Comparison of ENCODE assay signal across 15 cellular contexts in genomic region chr10:125002044-125002422, GRCh38.
DNase-seq lines count a peak whose midpoint lies in the region; ATAC-seq and TF ChIP-seq lines count a peak whose summit lies in the region.
"Had no signal": no experiment of that assay in that cellular context is flagged by ENCODE, and none has a peak within 500 bp of the region (broad histone marks: within the 10 kb centered on the region; RNA-seq: fewer than 3 reads in every experiment).

No MANE protein-coding gene starts in this region.

- H3K36me3 ChIP-seq in mammary epithelial cell (ENCODE audit: insufficient read depth, low read length): peaks cover 21% of the 10 kb centered on the region
- peaks cover 54% of the 10 kb centered on the region for H3K36me3 ChIP-seq in suprapubic skin
- H3K36me3 ChIP-seq in mesendoderm (ENCODE audit: control insufficient read depth, insufficient read depth, low read length): peaks cover 13% of the 10 kb centered on the region

- H3K23ac ChIP-seq in mesendoderm (ENCODE audit: low read length): no peak overlapping the region

- H2BK120ac ChIP-seq in mesendoderm (ENCODE audit: low read depth, low read length): no peak overlapping the region

- DNase-seq in RWPE1 (ENCODE audit: low spot score): no peak
- no peak for DNase-seq in mammary epithelial cell
- DNase-seq in mesenteric fat pad (ENCODE audit: low spot score): peak; percentile 80
- peak in 1 of 2 donors; percentile 62 for DNase-seq in suprapubic skin (ENCODE audit: low spot score in 2 of 2)
- DNase-seq in activated naive CD4-positive, alpha-beta T cell (lab: John Stamatoyannopoulos, UW): no peak
- no peak for DNase-seq in mesendoderm
- DNase-seq: BE2C; GM23248; naive thymus-derived CD8-positive, alpha-beta T cell; NCI-H2029 treated with DMSO at 0.1 percent for 48 hours; retina; SHP77; WERI-Rb-1 had no signal

- POLR2A ChIA-PET in RWPE1 (lab: Yijun Ruan, JAX; ENCODE audit: low non-redundant PET): no interaction called here

- H4K8ac ChIP-seq in mesendoderm (ENCODE audit: low read depth, low read length): no peak overlapping the region

- no peak overlapping the region for H2BK5ac ChIP-seq in mesendoderm (ENCODE audit: low read length)

- H3K4ac ChIP-seq in mesendoderm (ENCODE audit: low read depth, low read length): no peak overlapping the region

- 94% methylated on average over 7 of the region's 12 CpGs for WGBS in mammary epithelial cell (ENCODE audit: low coverage, missing lambda C conversion rate)
- WGBS in suprapubic skin: 86% methylated on average over 1 of the region's 12 CpGs
- no CpG with 5 or more reads among the region's 12 CpGs for WGBS in mesendoderm (ENCODE audit: extremely low coverage, insufficient coverage, low lambda C conversion rate)

- H3K79me1 ChIP-seq in mesendoderm (ENCODE audit: low read length): peaks cover 31% of the 10 kb centered on the region

- TF ChIP-seq EP300 in suprapubic skin (IDR thresholded peaks at IDR 0.05): no peak

- H3K9ac ChIP-seq in mammary epithelial cell (ENCODE audit: insufficient read depth, low read length) (no peak overlapping the region), mesendoderm (ENCODE audit: low read length) (no peak overlapping the region)
- H3K9ac ChIP-seq: GM23248 had no signal

- no peaks in the 10 kb centered on the region for H3K9me3 ChIP-seq in mammary epithelial cell (replicated peaks; ENCODE audit: insufficient read depth, low read length)
- no peaks in the 10 kb centered on the region for H3K9me3 ChIP-seq in suprapubic skin
- H3K9me3 ChIP-seq: BE2C had no signal

- no peak for ATAC-seq in HG02588 (IDR thresholded peaks at IDR 0.05; ENCODE audit: unreplicated experiment)
- ATAC-seq: naive thymus-derived CD8-positive, alpha-beta T cell had no signal

- H3K27me3 ChIP-seq in mammary epithelial cell (ENCODE audit: insufficient read depth, low read length) (no peaks in the 10 kb centered on the region), suprapubic skin (no peaks in the 10 kb centered on the region), mesendoderm (ENCODE audit: insufficient read depth, low read length, poor library complexity) (no peaks in the 10 kb centered on the region)
- H3K27me3 ChIP-seq: BE2C had no signal

- H3K4me2 ChIP-seq in mammary epithelial cell (ENCODE audit: insufficient read depth, low read depth, low read length) (peak overlapping the region; percentile 48), mesendoderm (ENCODE audit: low read length) (no peak overlapping the region)

- H2AK5ac ChIP-seq in mesendoderm (ENCODE audit: low read length): no peak overlapping the region

- in situ Hi-C loops in mammary epithelial cell (cut with MboI; ENCODE audit: low sequenced_read_pairs in 2 of 2): no loop called here

- no peak overlapping the region for H3K18ac ChIP-seq in mesendoderm (ENCODE audit: low read length)

- dilution Hi-C loops in mammary epithelial cell (cut with HindIII; ENCODE audit: low sequenced_read_pairs): no loop called here

- TF ChIP-seq POLR2A in suprapubic skin (IDR thresholded peaks at IDR 0.05): no peak

- no TSS peak for BruUV-seq in mammary epithelial cell (replicated peaks; lab: Mats Ljungman, UMichigan)

- no peak overlapping the region for H2AFZ ChIP-seq in mammary epithelial cell (ENCODE audit: low read depth, low read length)
- H2AFZ ChIP-seq: GM23248 had no signal

- no peak overlapping the region for H3K56ac ChIP-seq in mesendoderm (ENCODE audit: low read length)

- no peak overlapping the region for H2BK15ac ChIP-seq in mesendoderm (replicated peaks; ENCODE audit: low read depth)

- H3K4me3 ChIP-seq in mammary epithelial cell (replicated peaks in 1 of 3; ENCODE audit: insufficient read depth in 1 of 3, low read depth in 2 of 3, low read length in 3 of 3) (no peak overlapping the region), suprapubic skin (no peak overlapping the region), mesendoderm (ENCODE audit: low read length) (no peak overlapping the region)
- H3K4me3 ChIP-seq: GM23248, lung had no signal

- intact Hi-C loops in mammary epithelial cell (cut with micrococcal nuclease): no loop called here

- H3K4me1 ChIP-seq in mammary epithelial cell (ENCODE audit: insufficient read depth, low read length) (peaks cover 20% of the 10 kb centered on the region), suprapubic skin (peaks cover 48% of the 10 kb centered on the region), mesendoderm (ENCODE audit: control insufficient read depth, low read depth, low read length) (no peaks in the 10 kb centered on the region)

- CTCF ChIA-PET in RWPE1 (lab: Yijun Ruan, JAX) (interaction anchor here (1.0 kb wide), 1 partner anchor 295 kb away, joined by 3 read pairs; no protein-coding TSS in a partner anchor), mammary epithelial cell (lab: Charles Lee; ENCODE audit: low non-redundant PET) (no interaction called here)

- H4K5ac ChIP-seq in mesendoderm (ENCODE audit: low read length): no peak overlapping the region

- no peaks in the 10 kb centered on the region for H4K20me1 ChIP-seq in mammary epithelial cell (ENCODE audit: insufficient read depth, low read length)

- TF ChIP-seq CTCF in RWPE1 (conservative IDR thresholded peaks at IDR 0.05; ENCODE audit: low read depth) (no peak), mammary epithelial cell (conservative IDR thresholded peaks at IDR 0.05 in 1 of 2, IDR thresholded peaks at IDR 0.05 in 1 of 2; ENCODE audit: extremely low read depth in 1 of 2, insufficient read depth in 1 of 2, low read depth in 1 of 2, low read length in 2 of 2) (no peak), suprapubic skin (IDR thresholded peaks at IDR 0.05) (no peak)

- H3K79me2 ChIP-seq in mammary epithelial cell (ENCODE audit: insufficient read depth, low read length) (peaks cover 69% of the 10 kb centered on the region), mesendoderm (ENCODE audit: control insufficient read depth, insufficient read depth, low read length) (peaks cover 27% of the 10 kb centered on the region)

- H3K27ac ChIP-seq in RWPE1: peak overlapping the region; percentile 80
- H3K27ac ChIP-seq in mammary epithelial cell (ENCODE audit: insufficient read depth, low read depth, low read length): peak overlapping the region; percentile 24
- H3K27ac ChIP-seq in suprapubic skin: peak overlapping the region; percentile 74
- H3K27ac ChIP-seq in mesendoderm (ENCODE audit: low read depth, low read length): no peak overlapping the region
- H3K27ac ChIP-seq: GM23248, WERI-Rb-1 had no signal
